In the genomic region with DNA sequence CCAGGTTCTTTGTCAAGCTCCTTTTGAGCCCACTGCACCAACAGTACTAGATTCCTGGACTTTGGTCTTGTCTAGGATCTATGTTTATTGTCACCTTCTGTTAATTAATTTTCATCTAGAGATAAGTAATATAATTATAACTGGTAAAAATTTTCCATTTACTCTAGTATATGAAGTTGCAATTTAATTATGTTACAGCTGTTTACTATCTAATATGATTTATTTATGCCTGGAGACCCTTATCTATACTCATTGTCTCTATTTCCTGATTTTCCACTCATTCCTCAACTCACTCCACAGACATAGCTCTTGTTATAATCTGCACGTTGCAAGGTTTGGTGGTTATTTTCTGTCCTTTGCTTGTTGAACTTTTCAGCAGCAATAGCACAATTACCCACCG, we compare ENCODE assay signal across 6 cellular contexts.
"Had no signal": no experiment of that assay in that cellular context is flagged by ENCODE, and none has a peak within 500 bp of the region (broad histone marks: within the 10 kb centered on the region; RNA-seq: fewer than 3 reads in every experiment).

No MANE protein-coding gene starts in this region.

- H3K27ac ChIP-seq: HL-60 had no signal

- H3K27ac Mint-ChIP-seq: IgD-negative memory B cell had no signal

- H3K36me3 Mint-ChIP-seq: IgD-negative memory B cell had no signal

- H3K4me3 ChIP-seq: K562 had no signal

- ATAC-seq: HepG2, K562 had no signal

- H3K4me3 Mint-ChIP-seq: IgD-negative memory B cell had no signal

- DNase-seq: IMR-90, KBM-7 had no signal

- H3K4me1 Mint-ChIP-seq: IgD-negative memory B cell had no signal
